ENCODE assay signal across 8 cellular contexts in the genomic region with DNA sequence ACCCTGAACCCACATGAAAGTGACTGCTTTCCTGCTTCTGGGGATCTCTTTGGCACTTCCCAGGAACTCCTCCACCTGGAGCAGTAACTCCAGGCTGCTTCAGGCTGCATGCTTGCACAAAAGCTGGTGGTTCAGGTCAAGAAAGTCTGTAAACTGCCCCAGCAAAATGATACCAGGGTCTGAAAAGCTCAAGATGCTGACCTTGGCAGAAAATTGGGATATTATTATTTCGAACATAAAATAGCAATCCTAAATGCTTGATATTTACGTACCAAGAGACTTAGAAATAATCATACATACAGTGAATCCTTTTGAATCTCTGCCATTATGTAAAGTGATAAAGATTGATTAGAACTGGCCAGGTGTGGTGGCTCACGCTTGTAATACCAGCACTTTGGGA.
"Had no signal": no experiment of that assay in that cellular context is flagged by ENCODE, and none has a peak within 500 bp of the region (broad histone marks: within the 10 kb centered on the region; RNA-seq: fewer than 3 reads in every experiment).

No MANE protein-coding gene starts in this region.

- H3K4me3 ChIP-seq: GM12878 had no signal

- ATAC-seq: GM12878 had no signal

- FAIRE-seq: G401.6, GM12878, GM12891, GM12892, GM18507, GM19239 had no signal

- DNase-seq: GDM1, GF-D8 had no signal
